In genomic region chr4:96993528-96993927, GRCh38 we compare ENCODE assay signal across 32 cellular contexts.
DNase-seq lines count a peak whose midpoint lies in the region; ATAC-seq and TF ChIP-seq lines count a peak whose summit lies in the region.
"Had no signal": no experiment of that assay in that cellular context is flagged by ENCODE, and none has a peak within 500 bp of the region (broad histone marks: within the 10 kb centered on the region; RNA-seq: fewer than 3 reads in every experiment).

No MANE protein-coding gene starts in this region.

- POLR2A ChIA-PET in WTC11 (lab: Charles Lee) (no interaction called here), Caco-2 (lab: Charles Lee) (no interaction called here)

- no peaks in the 10 kb centered on the region for H3K27me3 ChIP-seq in Caco-2 (replicated peaks; ENCODE audit: control insufficient read depth, insufficient read depth, low read length)
- H3K27me3 ChIP-seq: brain microvascular endothelial cell, dorsolateral prefrontal cortex, suprapubic skin, upper lobe of left lung had no signal

- H3K36me3 ChIP-seq in Caco-2 (ENCODE audit: control insufficient read depth, insufficient read depth, low read length) = no peaks in the 10 kb centered on the region
- H3K36me3 ChIP-seq: brain microvascular endothelial cell, suprapubic skin, upper lobe of left lung had no signal

- H3K27ac Mint-ChIP-seq in WTC11 = peak overlapping the region; percentile 2; the same call in 1 of the 2 replicates
- H3K27ac Mint-ChIP-seq in Caco-2 (ENCODE audit: unreplicated experiment) = no peak overlapping the region
- H3K27ac Mint-ChIP-seq in CD14-positive monocyte = no peak overlapping the region
- H3K27ac Mint-ChIP-seq: activated CD4-positive, alpha-beta T cell treated with anti-CD3 and anti-CD28 coated beads for 36 hours; activated CD8-positive, alpha-beta T cell treated with anti-CD3 and anti-CD28 coated beads for 36 hours; activated naive CD4-positive, alpha-beta T cell treated with anti-CD3 and anti-CD28 coated beads, Interleukin-2, amount 50 U/mL, for 24 hours; activated T-helper 17 cell treated with anti-CD3 and anti-CD28 coated beads, Interleukin-2, amount 50 U/mL, for 72 hours; immature natural killer cell had no signal

- peaks cover 10% of the 10 kb centered on the region for H3K36me3 Mint-ChIP-seq in WTC11
- H3K36me3 Mint-ChIP-seq in Caco-2 (ENCODE audit: insufficient read depth, unreplicated experiment) = no peaks in the 10 kb centered on the region
- no peaks in the 10 kb centered on the region for H3K36me3 Mint-ChIP-seq in CD14-positive monocyte
- H3K36me3 Mint-ChIP-seq: activated naive CD4-positive, alpha-beta T cell treated with anti-CD3 and anti-CD28 coated beads, Interleukin-2, amount 50 U/mL, for 24 hours; immature natural killer cell had no signal

- BruUV-seq in Caco-2 (replicated peaks; lab: Mats Ljungman, UMichigan) = no TSS peak

- H3K4me3 Mint-ChIP-seq in WTC11 = no peak overlapping the region
- no peak overlapping the region for H3K4me3 Mint-ChIP-seq in Caco-2 (ENCODE audit: unreplicated experiment)
- H3K4me3 Mint-ChIP-seq in CD14-positive monocyte = no peak overlapping the region
- H3K4me3 Mint-ChIP-seq: activated CD4-positive, alpha-beta T cell treated with anti-CD3 and anti-CD28 coated beads for 36 hours; activated CD8-positive, alpha-beta T cell treated with anti-CD3 and anti-CD28 coated beads for 36 hours; activated naive CD4-positive, alpha-beta T cell treated with anti-CD3 and anti-CD28 coated beads, Interleukin-2, amount 50 U/mL, for 24 hours; activated T-helper 17 cell treated with anti-CD3 and anti-CD28 coated beads, Interleukin-2, amount 50 U/mL, for 72 hours; immature natural killer cell had no signal

- ATAC-seq in HG03432 (IDR thresholded peaks at IDR 0.05; ENCODE audit: unreplicated experiment) (peak; percentile 90), WTC11 (no peak; the same call in 1 of the 2 replicates), GM21381 (IDR thresholded peaks at IDR 0.05; ENCODE audit: unreplicated experiment) (no peak)
- ATAC-seq: activated CD4-positive, alpha-beta T cell treated with anti-CD3 and anti-CD28 coated beads for 36 hours; activated CD8-positive, alpha-beta T cell treated with anti-CD3 and anti-CD28 coated beads for 36 hours; activated T-helper 17 cell treated with anti-CD3 and anti-CD28 coated beads, Interleukin-2, amount 50 U/mL, for 72 hours; left colon had no signal

- H3K4me1 Mint-ChIP-seq in WTC11 (peaks cover 51% of the 10 kb centered on the region), Caco-2 (ENCODE audit: low read depth, unreplicated experiment) (no peaks in the 10 kb centered on the region), CD14-positive monocyte (no peaks in the 10 kb centered on the region)
- H3K4me1 Mint-ChIP-seq: activated CD4-positive, alpha-beta T cell treated with anti-CD3 and anti-CD28 coated beads for 36 hours; activated naive CD4-positive, alpha-beta T cell treated with anti-CD3 and anti-CD28 coated beads, Interleukin-2, amount 50 U/mL, for 24 hours; activated T-helper 17 cell treated with anti-CD3 and anti-CD28 coated beads, Interleukin-2, amount 50 U/mL, for 72 hours; immature natural killer cell had no signal

- DNase-seq in NCI-H1417 (lab: John Stamatoyannopoulos, UW) = peak; percentile 1 to 37 (median 12)
- DNase-seq in NCI-H1417 treated with DMSO at 0.1 percent for 48 hours (lab: John Stamatoyannopoulos, UW) = no peak
- no peak for DNase-seq in WTC11 (ENCODE audit: low spot score)
- DNase-seq in Caco-2 = no peak
- DNase-seq in foreskin melanocyte = no peak
- no peak for DNase-seq in CD14-positive monocyte (ENCODE audit: low spot score)
- DNase-seq: 8988T; activated CD4-positive, alpha-beta T cell treated with anti-CD3 and anti-CD28 coated beads for 36 hours; activated CD8-positive, alpha-beta T cell treated with anti-CD3 and anti-CD28 coated beads for 36 hours; amygdala; brain microvascular endothelial cell; Calu3; dorsolateral prefrontal cortex; GOT3; immature natural killer cell; KBM-7; left colon; mammary epithelial cell; NCI-H1436 treated with DMSO at 0.1 percent for 48 hours; NCI-H2081 treated with DMSO at 0.1 percent for 48 hours; NCI-H345; NCI-H774; SHP77 treated with DMSO at 0.1 percent for 48 hours; stimulated activated CD4-positive, alpha-beta T cell treated with anti-CD3 and anti-CD28 coated beads, Interleukin-1b, Interleukin-23, amount 100 ng/mL, for 48 hours; stimulated activated naive CD4-positive, alpha-beta T cell treated with Interleukin-2 at 50 U/mL for 16 hours; upper lobe of left lung had no signal

- H3K4me3 ChIP-seq in Caco-2 (ENCODE audit: low read depth, low read length) = no peak overlapping the region
- H3K4me3 ChIP-seq: dorsolateral prefrontal cortex, suprapubic skin, upper lobe of left lung had no signal

- H3K9me3 Mint-ChIP-seq in WTC11 (peaks cover 12% of the 10 kb centered on the region), Caco-2 (ENCODE audit: unreplicated experiment) (no peaks in the 10 kb centered on the region), CD14-positive monocyte (peaks cover 1 to 8% (median 5%) of the 10 kb centered on the region in 7 donors)
- H3K9me3 Mint-ChIP-seq: activated naive CD4-positive, alpha-beta T cell treated with anti-CD3 and anti-CD28 coated beads, Interleukin-2, amount 50 U/mL, for 24 hours; activated T-helper 17 cell treated with anti-CD3 and anti-CD28 coated beads, Interleukin-2, amount 50 U/mL, for 72 hours had no signal

- CTCF ChIA-PET in WTC11 (lab: Charles Lee) = interaction anchor here (0.7 kb wide), 1 partner anchor 160 kb away, joined by 3 read pairs; no protein-coding TSS in a partner anchor
- CTCF ChIA-PET in Caco-2 (lab: Charles Lee) = no interaction called here

- intact Hi-C loops in Caco-2 (cut with micrococcal nuclease; ENCODE audit: unreplicated experiment) = no loop called here
- intact Hi-C loops in CD14-positive monocyte (cut with micrococcal nuclease) = no loop called here

- H3K9me3 ChIP-seq in Caco-2 = no peaks in the 10 kb centered on the region
- H3K9me3 ChIP-seq: suprapubic skin, upper lobe of left lung had no signal

- TF ChIP-seq CTCF in WTC11 (IDR thresholded peaks at IDR 0.05) (no peak), Caco-2 (IDR thresholded peaks at IDR 0.05; ENCODE audit: insufficient read depth in 1 of 2, low read depth in 1 of 2, low read length in 1 of 2, severe bottlenecking in 1 of 2, unreplicated experiment in 1 of 2) (no peak), CD14-positive monocyte (IDR thresholded peaks at IDR 0.05) (no peak)

- H3K27me3 Mint-ChIP-seq in WTC11 (ENCODE audit: low read depth) (no peaks in the 10 kb centered on the region), Caco-2 (ENCODE audit: insufficient read depth, unreplicated experiment) (peaks cover 10% of the 10 kb centered on the region), CD14-positive monocyte (ENCODE audit: low read depth in 3 of 3) (no peaks in the 10 kb centered on the region)
- H3K27me3 Mint-ChIP-seq: activated CD4-positive, alpha-beta T cell treated with anti-CD3 and anti-CD28 coated beads for 36 hours; activated CD8-positive, alpha-beta T cell treated with anti-CD3 and anti-CD28 coated beads for 36 hours; activated naive CD4-positive, alpha-beta T cell treated with anti-CD3 and anti-CD28 coated beads, Interleukin-2, amount 50 U/mL, for 24 hours; activated T-helper 17 cell treated with anti-CD3 and anti-CD28 coated beads, Interleukin-2, amount 50 U/mL, for 72 hours had no signal

- no peaks in the 10 kb centered on the region for H3K4me1 ChIP-seq in Caco-2
- H3K4me1 ChIP-seq: parathyroid adenoma, suprapubic skin, upper lobe of left lung had no signal

TF ChIP-seq in WTC11, 78 proteins besides CTCF, POLR2A, EP300 and RAD21 (continues in another document):
- TF ChIP-seq ZNF396 (CRISPR knock-in tag; IDR thresholded peaks at IDR 0.05; ENCODE audit: borderline replicate concordance) (no peak), ZNF532 (CRISPR knock-in tag; IDR thresholded peaks at IDR 0.05; ENCODE audit: borderline replicate concordance) (no peak), GABPB1 (CRISPR knock-in tag; IDR thresholded peaks at IDR 0.05) (no peak), ZNF138 (CRISPR knock-in tag; conservative IDR thresholded peaks at IDR 0.05) (no peak), FOXP1 (CRISPR knock-in tag; IDR thresholded peaks at IDR 0.05; ENCODE audit: borderline replicate concordance) (no peak), SMAD4 (CRISPR knock-in tag; IDR thresholded peaks at IDR 0.05) (no peak), GTF2I (CRISPR knock-in tag; conservative IDR thresholded peaks at IDR 0.05) (no peak)

Comparison
In these comparisons a context has a peak if more than half of its experiments do, and no peak if none do; other contexts are left out.
1. DNase-seq: peak in NCI-H1417 (3 of 3); none in NCI-H1417 treated with DMSO at 0.1 percent for 48 hours (single experiment), WTC11 (single experiment), Caco-2 (0 of 2), foreskin melanocyte (single experiment) and CD14-positive monocyte (single experiment).